In the genomic region with DNA sequence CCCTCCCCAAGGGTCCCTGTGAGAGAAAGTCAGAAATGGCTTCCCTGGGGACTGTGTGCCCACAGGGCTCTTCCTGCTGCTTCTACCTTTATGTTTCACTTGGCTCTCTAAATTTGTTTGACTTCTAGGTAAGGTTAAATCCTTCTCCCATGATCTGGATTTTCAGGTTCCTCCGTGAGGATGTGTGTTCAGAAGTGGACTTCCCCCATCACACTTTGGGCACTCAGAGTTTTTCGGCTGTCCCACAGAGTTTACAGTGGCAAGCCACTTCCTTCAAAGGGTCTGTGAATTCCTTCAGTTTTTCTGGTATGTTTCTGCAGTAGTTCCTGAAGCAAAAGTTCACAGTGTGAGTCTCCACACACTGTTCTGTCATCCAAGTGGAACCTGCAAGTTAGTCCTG, we compare ENCODE assay signal across 9 cellular contexts. TPM values are rescaled to one million over a fixed set of nuclear protein-coding genes. Genes with fewer than 3 reads are reported as not detected.
"Had no signal": no experiment of that assay in that cellular context is flagged by ENCODE, and none has a peak within 500 bp of the region (broad histone marks: within the 10 kb centered on the region; RNA-seq: fewer than 3 reads in every experiment).

No MANE protein-coding gene starts in this region.

- ATAC-seq: right lobe of liver had no signal

- H3K27me3 Mint-ChIP-seq: activated B cell treated with CpG ODN at 0.5 μM for 24 hours; activated CD4-positive, alpha-beta T cell treated with anti-CD3 and anti-CD28 coated beads, Interleukin-2, amount 10 ng/mL, durations not matched to agents 24 days and 14 days had no signal

- H3K27me3 ChIP-seq: right lobe of liver, spleen had no signal

- DNase-seq: activated B cell treated with CpG ODN at 0.5 μM for 24 hours; activated CD4-positive, alpha-beta T cell treated with anti-CD3 and anti-CD28 coated beads, Interleukin-2, amount 10 ng/mL, durations not matched to agents 24 days and 14 days; activated naive CD4-positive, alpha-beta T cell treated with anti-CD3 and anti-CD28 coated beads for 36 hours; hippocampal formation; right lobe of liver; spleen; stimulated activated CD4-positive, alpha-beta T cell treated with anti-CD3 and anti-CD28 coated beads, Interleukin-2, amount 100 ng/mL, for 24 hours; stimulated activated naive CD4-positive, alpha-beta T cell treated with Interleukin-2 at 50 U/mL for 16 hours had no signal

- H3K9me3 Mint-ChIP-seq: activated B cell treated with CpG ODN at 0.5 μM for 24 hours; activated CD4-positive, alpha-beta T cell treated with anti-CD3 and anti-CD28 coated beads, Interleukin-2, amount 10 ng/mL, durations not matched to agents 24 days and 14 days; activated naive CD4-positive, alpha-beta T cell treated with anti-CD3 and anti-CD28 coated beads for 36 hours had no signal

- H3K36me3 ChIP-seq: right lobe of liver, spleen had no signal

- H3K4me1 Mint-ChIP-seq: activated B cell treated with CpG ODN at 0.5 μM for 24 hours; activated CD4-positive, alpha-beta T cell treated with anti-CD3 and anti-CD28 coated beads, Interleukin-2, amount 10 ng/mL, durations not matched to agents 24 days and 14 days had no signal

- H3K27ac ChIP-seq: right lobe of liver, spleen had no signal

- H3K4me1 ChIP-seq: right lobe of liver, spleen had no signal

- H3K9me3 ChIP-seq: right lobe of liver had no signal

- H3K4me3 Mint-ChIP-seq: activated B cell treated with CpG ODN at 0.5 μM for 24 hours; activated CD4-positive, alpha-beta T cell treated with anti-CD3 and anti-CD28 coated beads, Interleukin-2, amount 10 ng/mL, durations not matched to agents 24 days and 14 days; activated naive CD4-positive, alpha-beta T cell treated with anti-CD3 and anti-CD28 coated beads for 36 hours had no signal

- H3K4me3 ChIP-seq: right lobe of liver, spleen had no signal

- H3K27ac Mint-ChIP-seq: activated B cell treated with CpG ODN at 0.5 μM for 24 hours; activated CD4-positive, alpha-beta T cell treated with anti-CD3 and anti-CD28 coated beads, Interleukin-2, amount 10 ng/mL, durations not matched to agents 24 days and 14 days; activated naive CD4-positive, alpha-beta T cell treated with anti-CD3 and anti-CD28 coated beads for 36 hours had no signal

RNA-seq across cellular contexts. Expression of gene RARB, which starts 30.9 kb away (rescaled TPM):
- total RNA-seq: activated B cell treated with CpG ODN at 0.5 μM for 24 hours; activated CD4-positive, alpha-beta T cell treated with anti-CD3 and anti-CD28 coated beads, Interleukin-2, amount 10 ng/mL, durations not matched to agents 24 days and 14 days; activated naive CD4-positive, alpha-beta T cell treated with anti-CD3 and anti-CD28 coated beads for 36 hours; T-helper 1 cell treated with Interleukin-12 subunit alpha and Interleukin-12 subunit beta and Interleukin-4 antibody, amounts not matched to agents 30 ng/mL and 1 ng/mL, for 36 hours had no signal
